Comparison of ENCODE assay signal across 22 cellular contexts in the genomic region with DNA sequence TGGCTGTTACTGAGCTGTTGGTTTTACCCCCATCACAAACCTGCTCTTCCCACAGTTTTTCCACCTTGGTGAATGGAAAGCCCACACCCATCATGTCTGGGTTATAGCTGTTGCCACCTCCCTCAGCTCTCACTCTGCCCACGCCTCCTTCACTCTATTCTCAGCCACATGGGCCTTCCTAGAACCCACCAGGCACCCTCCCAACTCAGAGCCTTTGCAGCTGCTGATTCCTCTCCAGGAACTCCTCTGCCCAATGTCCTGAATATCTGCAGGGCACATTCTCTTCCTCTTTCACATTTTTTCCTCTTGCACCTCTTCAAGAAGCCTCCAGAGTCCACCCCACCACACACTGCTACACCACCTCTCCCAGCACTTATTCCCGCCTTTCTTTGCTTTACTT.
DNase-seq lines count a peak whose midpoint lies in the region; ATAC-seq, FAIRE-seq and TF ChIP-seq lines count a peak whose summit lies in the region.
"Had no signal": no experiment of that assay in that cellular context is flagged by ENCODE, and none has a peak within 500 bp of the region (broad histone marks: within the 10 kb centered on the region; RNA-seq: fewer than 3 reads in every experiment).

No MANE protein-coding gene starts in this region.

- no peak overlapping the region for H3K27ac Mint-ChIP-seq in neural crest cell (ENCODE audit: unreplicated experiment)
- H3K27ac Mint-ChIP-seq: CD4-positive, CD25-positive, alpha-beta regulatory T cell; CD8-positive, alpha-beta memory T cell; HFFc6; IgD-negative memory B cell had no signal

- no peak for FAIRE-seq in H54 (lab: Jason Lieb, UNC)
- FAIRE-seq: G401.6, GM12891, GM19239, HepG2 had no signal

- peaks cover 82% of the 10 kb centered on the region for H3K27me3 Mint-ChIP-seq in neural crest cell (ENCODE audit: low read depth)

- peak overlapping the region; percentile 66 for H3K4me3 Mint-ChIP-seq in neural crest cell
- H3K4me3 Mint-ChIP-seq: CD8-positive, alpha-beta memory T cell; HFFc6 had no signal

- no peak for TF ChIP-seq CTCF in HEK293 (tag by site-specific recombination; IDR thresholded peaks at IDR 0.05)
- TF ChIP-seq CTCF in esophagus muscularis mucosa (IDR thresholded peaks at IDR 0.05), result no peak
- TF ChIP-seq CTCF in neural crest cell (conservative IDR thresholded peaks at IDR 0.05), result no peak
- no peak for TF ChIP-seq CTCF in upper lobe of left lung (IDR thresholded peaks at IDR 0.05)

- H3K36me3 ChIP-seq in HEK293 (ENCODE audit: control insufficient read depth in 2 of 2, insufficient read depth in 1 of 2, low read length in 2 of 2), result no peaks in the 10 kb centered on the region
- H3K36me3 ChIP-seq in esophagus muscularis mucosa, result no peaks in the 10 kb centered on the region
- H3K36me3 ChIP-seq in upper lobe of left lung, result no peaks in the 10 kb centered on the region
- H3K36me3 ChIP-seq: BE2C had no signal

- H3K27ac ChIP-seq in HEK293 (ENCODE audit: extremely low read depth, low read depth, low read length) (no peak overlapping the region), esophagus muscularis mucosa (replicated peaks in 1 of 4) (no peak overlapping the region), upper lobe of left lung (no peak overlapping the region)
- H3K27ac ChIP-seq: GM23248 had no signal

- peaks cover 0 to 36% (median 2%) of the 10 kb centered on the region in 4 donors for H3K27me3 ChIP-seq in esophagus muscularis mucosa
- peaks cover 0 to 7% (median 0%) of the 10 kb centered on the region in 4 donors for H3K27me3 ChIP-seq in upper lobe of left lung

- POLR2A ChIA-PET in HEK293 (lab: Yijun Ruan, JAX), result no interaction called here

- no peaks in the 10 kb centered on the region for H3K9me3 Mint-ChIP-seq in neural crest cell
- H3K9me3 Mint-ChIP-seq: CD8-positive, alpha-beta memory T cell had no signal

- H3K9me3 ChIP-seq in HEK293 (ENCODE audit: control insufficient read depth, insufficient read depth, low read depth, low read length), result no peaks in the 10 kb centered on the region
- H3K9me3 ChIP-seq in esophagus muscularis mucosa, result no peaks in the 10 kb centered on the region
- H3K9me3 ChIP-seq in upper lobe of left lung, result no peaks in the 10 kb centered on the region
- H3K9me3 ChIP-seq: BE2C had no signal

- no peak for TF ChIP-seq EP300 in esophagus muscularis mucosa (IDR thresholded peaks at IDR 0.05)
- no peak for TF ChIP-seq EP300 in upper lobe of left lung (IDR thresholded peaks at IDR 0.05)

- peaks cover 23% of the 10 kb centered on the region for H3K4me1 Mint-ChIP-seq in neural crest cell

- H3K36me3 Mint-ChIP-seq in neural crest cell (ENCODE audit: low read depth), result no peaks in the 10 kb centered on the region
- H3K36me3 Mint-ChIP-seq: CD4-positive, CD25-positive, alpha-beta regulatory T cell; CD8-positive, alpha-beta memory T cell had no signal

- TF ChIP-seq POLR2A in esophagus muscularis mucosa (IDR thresholded peaks at IDR 0.05; ENCODE audit: low read depth) (no peak), H54 (IDR thresholded peaks at IDR 0.05; ENCODE audit: low read depth, low read length) (no peak), upper lobe of left lung (IDR thresholded peaks at IDR 0.05) (no peak)

- intact Hi-C loops in esophagus muscularis mucosa (cut with DNase I), result no loop called here

- H3K4me3 ChIP-seq in HEK293 (ENCODE audit: low read depth, low read length), result no peak overlapping the region
- H3K4me3 ChIP-seq in esophagus muscularis mucosa, result no peak overlapping the region
- no peak overlapping the region for H3K4me3 ChIP-seq in upper lobe of left lung
- H3K4me3 ChIP-seq: GM23248 had no signal

- 90% methylated on average over 2 of the region's 2 CpGs for WGBS in esophagus muscularis mucosa
- 53 to 64% methylated on average over 2 of the region's 2 CpGs for WGBS in upper lobe of left lung, 2 donors

- CTCF ChIA-PET in HEK293 (lab: Yijun Ruan, JAX), result interaction anchor here (0.7 to 1.2 kb wide), 4 partner anchors 95 to 221 kb away, joined by 3 to 6 read pairs (median 3); no protein-coding TSS in a partner anchor

- peak; percentile 53 for DNase-seq in esophagus muscularis mucosa (ENCODE audit: extremely low spot score)
- DNase-seq in neural crest cell (ENCODE audit: low read depth, low spot score), result no peak
- no peak for DNase-seq in NCI-H2107 (lab: John Stamatoyannopoulos, UW)
- DNase-seq in H54 (ENCODE audit: insufficient read length, low spot score), result no peak
- DNase-seq in upper lobe of left lung, result no peak
- DNase-seq: ACHN; BE2C; C1 segment of cervical spinal cord; CD4-positive, CD25-positive, alpha-beta regulatory T cell; CD8-positive, alpha-beta memory T cell; COR-L47; DMS 273 treated with DMSO at 0.1 percent for 48 hours; DMS53; GM23248; HCEC 1CT; HFFc6 had no signal

- peaks cover 3% of the 10 kb centered on the region; the same call in 1 of the 2 replicates for H3K4me1 ChIP-seq in HEK293 (ENCODE audit: control insufficient read depth, insufficient read depth, low read length)
- H3K4me1 ChIP-seq in esophagus muscularis mucosa, result peaks cover 10 to 41% (median 31%) of the 10 kb centered on the region in 4 donors
- H3K4me1 ChIP-seq in upper lobe of left lung, result peaks cover 0 to 23% (median 0%) of the 10 kb centered on the region in 4 donors
- H3K4me1 ChIP-seq: BE2C had no signal

- ATAC-seq in upper lobe of left lung (ENCODE audit: low FRiP score in 2 of 2), result no peak
- ATAC-seq: HepG2 had no signal

TF ChIP-seq in HEK293, 187 proteins besides CTCF, POLR2A, EP300 and RAD21 (continues in another document):
- TF ChIP-seq ZNF549 (tag by site-specific recombination; IDR thresholded peaks at IDR 0.05) (no peak), ZNF311 (tag by site-specific recombination; IDR thresholded peaks at IDR 0.05; ENCODE audit: borderline replicate concordance) (no peak), ZNF585B (tag by site-specific recombination; IDR thresholded peaks at IDR 0.05) (peak; percentile 76), ZNF660 (tag by site-specific recombination; IDR thresholded peaks at IDR 0.05) (no peak), ZNF138 (tag by site-specific recombination; IDR thresholded peaks at IDR 0.05; ENCODE audit: borderline replicate concordance) (no peak), ZNF830 (tag by site-specific recombination; IDR thresholded peaks at IDR 0.05; ENCODE audit: low read depth) (no peak)
- TF ChIP-seq, protein P1, sequence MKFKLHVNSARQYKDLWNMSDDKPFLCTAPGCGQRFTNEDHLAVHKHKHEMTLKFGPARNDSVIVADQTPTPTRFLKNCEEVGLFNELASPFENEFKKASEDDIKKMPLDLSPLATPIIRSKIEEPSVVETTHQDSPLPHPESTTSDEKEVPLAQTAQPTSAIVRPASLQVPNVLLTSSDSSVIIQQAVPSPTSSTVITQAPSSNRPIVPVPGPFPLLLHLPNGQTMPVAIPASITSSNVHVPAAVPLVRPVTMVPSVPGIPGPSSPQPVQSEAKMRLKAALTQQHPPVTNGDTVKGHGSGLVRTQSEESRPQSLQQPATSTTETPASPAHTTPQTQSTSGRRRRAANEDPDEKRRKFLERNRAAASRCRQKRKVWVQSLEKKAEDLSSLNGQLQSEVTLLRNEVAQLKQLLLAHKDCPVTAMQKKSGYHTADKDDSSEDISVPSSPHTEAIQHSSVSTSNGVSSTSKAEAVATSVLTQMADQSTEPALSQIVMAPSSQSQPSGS (tag by site-specific recombination; IDR thresholded peaks at IDR 0.05; ENCODE audit: low read depth), result no peak
- TF ChIP-seq, protein P2, sequence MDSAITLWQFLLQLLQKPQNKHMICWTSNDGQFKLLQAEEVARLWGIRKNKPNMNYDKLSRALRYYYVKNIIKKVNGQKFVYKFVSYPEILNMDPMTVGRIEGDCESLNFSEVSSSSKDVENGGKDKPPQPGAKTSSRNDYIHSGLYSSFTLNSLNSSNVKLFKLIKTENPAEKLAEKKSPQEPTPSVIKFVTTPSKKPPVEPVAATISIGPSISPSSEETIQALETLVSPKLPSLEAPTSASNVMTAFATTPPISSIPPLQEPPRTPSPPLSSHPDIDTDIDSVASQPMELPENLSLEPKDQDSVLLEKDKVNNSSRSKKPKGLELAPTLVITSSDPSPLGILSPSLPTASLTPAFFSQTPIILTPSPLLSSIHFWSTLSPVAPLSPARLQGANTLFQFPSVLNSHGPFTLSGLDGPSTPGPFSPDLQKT (IDR thresholded peaks at IDR 0.05; ENCODE audit: borderline replicate concordance, low read depth, low read length), result no peak
